ENCODE assay signal across 9 cellular contexts in the genomic region with DNA sequence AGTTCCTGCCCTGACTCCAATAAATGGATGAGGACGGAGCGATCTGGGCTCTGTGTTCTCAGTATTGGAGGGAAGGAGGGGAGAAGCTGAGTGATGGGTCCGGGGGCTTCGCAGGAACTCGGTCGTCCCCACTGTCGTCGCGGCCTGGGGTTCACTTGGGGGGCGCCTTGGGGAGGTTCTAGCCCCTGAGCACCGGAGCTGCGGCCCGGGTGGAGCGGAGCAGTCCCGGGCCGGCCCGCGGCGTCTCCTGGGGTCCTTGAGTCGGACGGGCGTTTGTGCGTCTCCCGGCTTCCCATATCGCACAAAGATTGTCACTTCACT. TPM values are rescaled to one million over a fixed set of nuclear protein-coding genes. Genes with fewer than 3 reads are reported as not detected.
DNase-seq lines count a peak whose midpoint lies in the region; ATAC-seq, FAIRE-seq and TF ChIP-seq lines count a peak whose summit lies in the region.
"Had no signal": no experiment of that assay in that cellular context is flagged by ENCODE, and none has a peak within 500 bp of the region (broad histone marks: within the 10 kb centered on the region; RNA-seq: fewer than 3 reads in every experiment).

No MANE protein-coding gene starts in this region.

- RAD21 ChIA-PET in GM12878 (lab: Charles Lee; ENCODE audit: unreplicated experiment) = no interaction called here

- WGBS in GM12878 (ENCODE audit: insufficient coverage, insufficient replicate concordance, low lambda C conversion rate, missing lambda C conversion rate) = 8% methylated on average over 25 of the region's 25 CpGs

- H4K20me1 ChIP-seq in GM12878 (ENCODE audit: control insufficient read depth, insufficient read depth) = no peaks in the 10 kb centered on the region

- TF ChIP-seq CTCF in GM13977 (IDR thresholded peaks at IDR 0.05; ENCODE audit: extremely low read depth, insufficient read depth, missing control alignments) (no peak), GM12878 (IDR thresholded peaks at IDR 0.05 in 2 of 3, conservative IDR thresholded peaks at IDR 0.05 in 1 of 3; ENCODE audit: control insufficient read depth in 2 of 3, extremely low read depth in 1 of 3, insufficient read depth in 1 of 3, low read depth in 3 of 3, low read length in 3 of 3) (no peak)

- CTCF ChIA-PET in GM12878 (lab: Yijun Ruan, JAX) = no interaction called here

- no peak for FAIRE-seq in GM12878 (lab: Jason Lieb, UNC)
- FAIRE-seq: TTC549 had no signal

- in situ Hi-C loops in GM13977 (cut with MboI; ENCODE audit: low pct_unique_long_range_greater_than_20kb, low sequenced_read_pairs, unreplicated experiment) = no loop called here
- in situ Hi-C loops in GM12878 (cut with MboI) = no loop called here

- peak overlapping the region; percentile 50; the same call in 1 of the 2 replicates for H3K4me2 ChIP-seq in GM12878 (ENCODE audit: control insufficient read depth, insufficient read depth)

- SMC1A ChIA-PET in GM12878 (lab: Charles Lee; ENCODE audit: uncharacterized antibody, unreplicated experiment) = no interaction called here

- no peaks in the 10 kb centered on the region for H3K9me3 Mint-ChIP-seq in natural killer cell treated with Interleukin-12 subunit alpha and Interleukin-12 subunit beta and Interleukin-15 and Interleukin-18, amount 100 ng/mL, for 72 hours

- no peaks in the 10 kb centered on the region for H3K9me3 ChIP-seq in GM12878 (replicated peaks; ENCODE audit: control insufficient read depth, insufficient read depth, low read length)
- H3K9me3 ChIP-seq: ovary had no signal

- H3K27me3 ChIP-seq in GM12878 (replicated peaks in 1 of 2; ENCODE audit: control insufficient read depth in 2 of 2, insufficient read depth in 2 of 2, low read length in 1 of 2) = peaks cover 9 to 24% of the 10 kb centered on the region in 2 experiments
- H3K27me3 ChIP-seq: ovary had no signal

- H3K27me3 Mint-ChIP-seq in natural killer cell treated with Interleukin-12 subunit alpha and Interleukin-12 subunit beta and Interleukin-15 and Interleukin-18, amount 100 ng/mL, for 72 hours = peaks cover 8 to 13% of the 10 kb centered on the region in 2 donors

- H3K36me3 ChIP-seq in GM12878 (ENCODE audit: control insufficient read depth in 2 of 2, insufficient read depth in 2 of 2, low read length in 1 of 2) = no peaks in the 10 kb centered on the region
- H3K36me3 ChIP-seq: ovary had no signal

- H3K4me3 ChIP-seq in GM12878 = no peak overlapping the region
- H3K4me3 ChIP-seq: ovary had no signal

- no peak overlapping the region for H3K27ac Mint-ChIP-seq in natural killer cell treated with Interleukin-12 subunit alpha and Interleukin-12 subunit beta and Interleukin-15 and Interleukin-18, amount 100 ng/mL, for 72 hours

- TF ChIP-seq EP300 in GM12878 (IDR thresholded peaks at IDR 0.05; ENCODE audit: borderline replicate concordance in 1 of 2, control insufficient read depth in 1 of 2, low read depth in 2 of 2, low read length in 2 of 2) = no peak

- no peak overlapping the region for H3K9ac ChIP-seq in GM12878 (ENCODE audit: control insufficient read depth, insufficient read depth, low read length)

- BruUV-seq in GM12878 (replicated peaks; lab: Mats Ljungman, UMichigan) = no TSS peak

- H3K4me1 ChIP-seq in GM12878 (ENCODE audit: control insufficient read depth, insufficient read depth, low read length) = peaks cover 3% of the 10 kb centered on the region; the same call in 1 of the 2 replicates

- no peaks in the 10 kb centered on the region for H3K79me2 ChIP-seq in GM12878 (ENCODE audit: control insufficient read depth, insufficient read depth, low read length)

- H2AFZ ChIP-seq in GM12878 (ENCODE audit: control insufficient read depth, low read depth, low read length) = no peak overlapping the region

- TF ChIP-seq RAD21 in GM12878 (IDR thresholded peaks at IDR 0.05; ENCODE audit: insufficient read depth, low read depth, low read length) = no peak

- H3K36me3 Mint-ChIP-seq in natural killer cell treated with Interleukin-12 subunit alpha and Interleukin-12 subunit beta and Interleukin-15 and Interleukin-18, amount 100 ng/mL, for 72 hours = no peaks in the 10 kb centered on the region

- no peak overlapping the region for H3K27ac ChIP-seq in GM12878 (ENCODE audit: control insufficient read depth, insufficient read depth)
- H3K27ac ChIP-seq: ovary had no signal

- intact Hi-C loops in GM12878 (cut with micrococcal nuclease; ENCODE audit: unreplicated experiment) = no loop called here

- DNase-seq in GM13977 (ENCODE audit: low spot score) (peak; percentile 47), GM12878 (ENCODE audit: low read depth, low spot score) (no peak), NCI-H774 (lab: John Stamatoyannopoulos, UW) (no peak), COLO829 (ENCODE audit: low spot score) (no peak)
- DNase-seq in natural killer cell treated with Interleukin-12 subunit alpha and Interleukin-12 subunit beta and Interleukin-15 and Interleukin-18, amount 100 ng/mL, for 72 hours (ENCODE audit: low spot score) = no peak
- DNase-seq: foreskin fibroblast, ovary had no signal

- peak overlapping the region; percentile 44 for H3K4me3 Mint-ChIP-seq in natural killer cell treated with Interleukin-12 subunit alpha and Interleukin-12 subunit beta and Interleukin-15 and Interleukin-18, amount 100 ng/mL, for 72 hours

- POLR2A ChIA-PET in GM12878 (lab: Charles Lee) = no interaction called here

- no peak for ATAC-seq in GM12878
- no peak for ATAC-seq in natural killer cell treated with Interleukin-12 subunit alpha and Interleukin-12 subunit beta and Interleukin-15 and Interleukin-18, amount 100 ng/mL, for 72 hours
- ATAC-seq in GM19397 (IDR thresholded peaks at IDR 0.05; ENCODE audit: unreplicated experiment) = no peak

- no peak for TF ChIP-seq POLR2A in GM12878 (IDR thresholded peaks at IDR 0.05; ENCODE audit: low read depth, low read length)

- peaks cover 0 to 2% of the 10 kb centered on the region in 2 donors for H3K4me1 Mint-ChIP-seq in natural killer cell treated with Interleukin-12 subunit alpha and Interleukin-12 subunit beta and Interleukin-15 and Interleukin-18, amount 100 ng/mL, for 72 hours (ENCODE audit: low read depth in 2 of 2)

RNA-seq across cellular contexts. Expression of gene HBM, which starts 0.6 kb away (rescaled TPM):
- total RNA-seq in GM12878 (2013; cell fraction: nucleolus; rRNA removed) = not detected in 2 replicates
- total RNA-seq in GM12878 (2014; rRNA removed) (not detected in 2 replicates), GM12878 (2014; rRNA removed; fragmentation: Illumina TruSeq; extraction: Trizol) (not detected in 2 replicates), GM12878 (2021) (not detected in 2 replicates)
- polyA plus RNA-seq in GM12878 (2011; ENCODE audit: low read depth) = not detected
- polyA plus RNA-seq in GM12878 (2011; rRNA removed) (not detected in 2 replicates), GM12878 (2014; fragmentation: Illumina TruSeq; extraction: Trizol) (not detected in 2 replicates), GM12878 (2014; fragmentation: Nextera tagmentation; extraction: Ambion mirVana) (not detected), GM12878 (2014; rRNA removed) (0.23 TPM in 1 of 2 replicates, not detected in the other), GM12878 (2016; fragmentation: Nextera tagmentation; extraction: Ambion mirVana) (not detected)
- not detected in 2 replicates for polyA plus RNA-seq in GM12878 (2011; cell fraction: cytosol; rRNA removed)
- not detected in 2 replicates for polyA plus RNA-seq in GM12878 (2011; cell fraction: nucleus; rRNA removed)
- polyA plus RNA-seq in GM12878 (2012) = not detected in 2 replicates
- not detected in 2 replicates for polyA minus RNA-seq in GM12878 (2011; rRNA and poly(A)+ RNA removed)
- not detected in 2 replicates for polyA minus RNA-seq in GM12878 (2011; cell fraction: cytosol; rRNA and poly(A)+ RNA removed)
- not detected in 2 replicates for polyA minus RNA-seq in GM12878 (2011; cell fraction: nucleus; rRNA and poly(A)+ RNA removed)
- total RNA-seq in natural killer cell treated with Interleukin-12 subunit alpha and Interleukin-12 subunit beta and Interleukin-15 and Interleukin-18, amount 100 ng/mL, for 72 hours = not detected
- polyA plus RNA-seq: ovary had no signal

RNA-seq across cellular contexts. Expression of gene HBA2, which starts 7.5 kb away (rescaled TPM):
- not detected in 2 replicates for total RNA-seq in GM12878 (2013; cell fraction: nucleolus; rRNA removed)
- total RNA-seq in GM12878 (2014; rRNA removed) (not detected in 2 replicates), GM12878 (2014; rRNA removed; fragmentation: Illumina TruSeq; extraction: Trizol) (not detected in 2 replicates), GM12878 (2021) (0.48 and 0.92 TPM in 2 replicates)
- polyA plus RNA-seq in GM12878 (2011; ENCODE audit: low read depth) = not detected
- polyA plus RNA-seq in GM12878 (2011; rRNA removed) (0.30 TPM in 1 of 2 replicates, not detected in the other), GM12878 (2014; fragmentation: Illumina TruSeq; extraction: Trizol) (not detected in 2 replicates), GM12878 (2014; fragmentation: Nextera tagmentation; extraction: Ambion mirVana) (not detected), GM12878 (2014; rRNA removed) (0.25 TPM in 1 of 2 replicates, not detected in the other), GM12878 (2016; fragmentation: Nextera tagmentation; extraction: Ambion mirVana) (under 1 TPM in 1 of 2 experiments, not detected in 1; 0.96 TPM)
- 0.88 and 1.3 TPM in 2 replicates for polyA plus RNA-seq in GM12878 (2011; cell fraction: cytosol; rRNA removed)
- polyA plus RNA-seq in GM12878 (2011; cell fraction: nucleus; rRNA removed) = 1.6 and 2.2 TPM in 2 replicates
- polyA plus RNA-seq in GM12878 (2012) = 0.66 TPM in 1 of 2 replicates, not detected in the other
- not detected in 2 replicates for polyA minus RNA-seq in GM12878 (2011; rRNA and poly(A)+ RNA removed)
- 8.8 TPM in 1 of 2 replicates, not detected in the other for polyA minus RNA-seq in GM12878 (2011; cell fraction: cytosol; rRNA and poly(A)+ RNA removed)
- 2.3 TPM in 1 of 2 replicates, not detected in the other for polyA minus RNA-seq in GM12878 (2011; cell fraction: nucleus; rRNA and poly(A)+ RNA removed)
- not detected for total RNA-seq in natural killer cell treated with Interleukin-12 subunit alpha and Interleukin-12 subunit beta and Interleukin-15 and Interleukin-18, amount 100 ng/mL, for 72 hours

RNA-seq across cellular contexts. Expression of gene HBA1, which starts 11.3 kb away (rescaled TPM):
- not detected in 2 replicates for total RNA-seq in GM12878 (2013; cell fraction: nucleolus; rRNA removed)
- total RNA-seq in GM12878 (2014; rRNA removed) (0.28 TPM in 1 of 2 replicates, not detected in the other), GM12878 (2014; rRNA removed; fragmentation: Illumina TruSeq; extraction: Trizol) (not detected in 2 replicates), GM12878 (2021) (1.9 and 2.4 TPM in 2 replicates)
- polyA plus RNA-seq in GM12878 (2011; ENCODE audit: low read depth) = not detected
- polyA plus RNA-seq in GM12878 (2011; rRNA removed) (0.63 and 3.5 TPM in 2 replicates), GM12878 (2014; fragmentation: Illumina TruSeq; extraction: Trizol) (not detected in 2 replicates), GM12878 (2014; fragmentation: Nextera tagmentation; extraction: Ambion mirVana) (under 1 TPM in 1 of 2 experiments, not detected in 1; 0.33 TPM), GM12878 (2014; rRNA removed) (0.32 and 0.83 TPM in 2 replicates), GM12878 (2016; fragmentation: Nextera tagmentation; extraction: Ambion mirVana) (not detected)
- 13.0 and 16.9 TPM in 2 replicates for polyA plus RNA-seq in GM12878 (2011; cell fraction: cytosol; rRNA removed)
- 10.8 and 15.8 TPM in 2 replicates for polyA plus RNA-seq in GM12878 (2011; cell fraction: nucleus; rRNA removed)
- 1.2 TPM in 1 of 2 replicates, not detected in the other for polyA plus RNA-seq in GM12878 (2012)
- 4.2 and 6.9 TPM in 2 replicates for polyA minus RNA-seq in GM12878 (2011; rRNA and poly(A)+ RNA removed)
- 10.0 TPM in 1 of 2 replicates, not detected in the other for polyA minus RNA-seq in GM12878 (2011; cell fraction: cytosol; rRNA and poly(A)+ RNA removed)
- polyA minus RNA-seq in GM12878 (2011; cell fraction: nucleus; rRNA and poly(A)+ RNA removed) = 2.4 and 3.0 TPM in 2 replicates
- total RNA-seq in natural killer cell treated with Interleukin-12 subunit alpha and Interleukin-12 subunit beta and Interleukin-15 and Interleukin-18, amount 100 ng/mL, for 72 hours = 1 to 10 TPM in 1 of 2 donors, not detected in 1; 4.6 TPM

RNA-seq across cellular contexts. Expression of gene HBZ, which starts 12.7 kb away (rescaled TPM):
- total RNA-seq in GM12878 (2013; cell fraction: nucleolus; rRNA removed) = not detected in 2 replicates
- total RNA-seq in GM12878 (2014; rRNA removed) (not detected in 2 replicates), GM12878 (2014; rRNA removed; fragmentation: Illumina TruSeq; extraction: Trizol) (not detected in 2 replicates), GM12878 (2021) (0.49 TPM in 1 of 2 replicates, not detected in the other)
- not detected for polyA plus RNA-seq in GM12878 (2011; ENCODE audit: low read depth)
- polyA plus RNA-seq in GM12878 (2011; rRNA removed) (not detected in 2 replicates), GM12878 (2014; fragmentation: Illumina TruSeq; extraction: Trizol) (not detected in 2 replicates), GM12878 (2014; fragmentation: Nextera tagmentation; extraction: Ambion mirVana) (not detected), GM12878 (2014; rRNA removed) (not detected in 2 replicates), GM12878 (2016; fragmentation: Nextera tagmentation; extraction: Ambion mirVana) (not detected)
- 0.13 TPM in 1 of 2 replicates, not detected in the other for polyA plus RNA-seq in GM12878 (2011; cell fraction: cytosol; rRNA removed)
- polyA plus RNA-seq in GM12878 (2011; cell fraction: nucleus; rRNA removed) = 0.28 TPM in 1 of 2 replicates, not detected in the other
- not detected in 2 replicates for polyA plus RNA-seq in GM12878 (2012)
- polyA minus RNA-seq in GM12878 (2011; rRNA and poly(A)+ RNA removed) = not detected in 2 replicates
- polyA minus RNA-seq in GM12878 (2011; cell fraction: cytosol; rRNA and poly(A)+ RNA removed) = 1.4 TPM in 1 of 2 replicates, not detected in the other
- not detected in 2 replicates for polyA minus RNA-seq in GM12878 (2011; cell fraction: nucleus; rRNA and poly(A)+ RNA removed)
- total RNA-seq in natural killer cell treated with Interleukin-12 subunit alpha and Interleukin-12 subunit beta and Interleukin-15 and Interleukin-18, amount 100 ng/mL, for 72 hours = not detected
- polyA plus RNA-seq: ovary had no signal

RNA-seq across cellular contexts. Expression of gene HBQ1, which starts 15.1 kb away (rescaled TPM):
- total RNA-seq in GM12878 (2013; cell fraction: nucleolus; rRNA removed) = not detected in 2 replicates
- total RNA-seq in GM12878 (2014; rRNA removed) = not detected in 2 replicates
- not detected in 2 replicates for total RNA-seq in GM12878 (2014; rRNA removed; fragmentation: Illumina TruSeq; extraction: Trizol)
- total RNA-seq in GM12878 (2021) = not detected in 2 replicates
- polyA plus RNA-seq in GM12878 (2011; ENCODE audit: low read depth) = not detected
- not detected in 2 replicates for polyA plus RNA-seq in GM12878 (2011; rRNA removed)
- 0.18 TPM in 1 of 2 replicates, not detected in the other for polyA plus RNA-seq in GM12878 (2011; cell fraction: cytosol; rRNA removed)
- polyA plus RNA-seq in GM12878 (2011; cell fraction: nucleus; rRNA removed) = not detected in 2 replicates
- polyA plus RNA-seq in GM12878 (2012) = not detected in 2 replicates
- polyA plus RNA-seq in GM12878 (2014; fragmentation: Illumina TruSeq; extraction: Trizol) = not detected in 2 replicates
- not detected for polyA plus RNA-seq in GM12878 (2014; fragmentation: Nextera tagmentation; extraction: Ambion mirVana)
- not detected in 2 replicates for polyA plus RNA-seq in GM12878 (2014; rRNA removed)
- polyA plus RNA-seq in GM12878 (2016; fragmentation: Nextera tagmentation; extraction: Ambion mirVana) = not detected
- not detected in 2 replicates for polyA minus RNA-seq in GM12878 (2011; rRNA and poly(A)+ RNA removed)
- polyA minus RNA-seq in GM12878 (2011; cell fraction: cytosol; rRNA and poly(A)+ RNA removed) = not detected in 2 replicates
- not detected in 2 replicates for polyA minus RNA-seq in GM12878 (2011; cell fraction: nucleus; rRNA and poly(A)+ RNA removed)
- total RNA-seq in natural killer cell treated with Interleukin-12 subunit alpha and Interleukin-12 subunit beta and Interleukin-15 and Interleukin-18, amount 100 ng/mL, for 72 hours = not detected
- total RNA-seq: ovary had no signal
